ENCODE assay signal across 8 cellular contexts in genomic region chr19:40807147-40808020, GRCh38. TPM values are rescaled to one million over a fixed set of nuclear protein-coding genes. Genes with fewer than 3 reads are reported as not detected.
DNase-seq lines count a peak whose midpoint lies in the region; ATAC-seq and TF ChIP-seq lines count a peak whose summit lies in the region.

No MANE protein-coding gene starts in this region.

- H3K9me3 Mint-ChIP-seq in stimulated activated naive CD8-positive, alpha-beta T cell treated with anti-CD3 and anti-CD28 coated beads, Interleukin-15, Interleukin-2, amounts not matched to agents 100 ng/mL and 50 ng/mL, for 24 hours, result no peaks in the 10 kb centered on the region
- H3K9me3 Mint-ChIP-seq in activated naive CD4-positive, alpha-beta T cell treated with anti-CD3 and anti-CD28 coated beads, Interleukin-2, amount 50 U/mL, for 72 hours, result no peaks in the 10 kb centered on the region

- H3K4me1 ChIP-seq in vagina, result peaks cover 92% of the 10 kb centered on the region

- H3K36me3 Mint-ChIP-seq in stimulated activated naive CD8-positive, alpha-beta T cell treated with anti-CD3 and anti-CD28 coated beads, Interleukin-15, Interleukin-2, amounts not matched to agents 100 ng/mL and 50 ng/mL, for 24 hours (ENCODE audit: low read depth), result peaks cover 31% of the 10 kb centered on the region
- H3K36me3 Mint-ChIP-seq in activated naive CD4-positive, alpha-beta T cell treated with anti-CD3 and anti-CD28 coated beads, Interleukin-2, amount 50 U/mL, for 72 hours, result peaks cover 0 to 14% of the 10 kb centered on the region in 2 donors

- peak overlapping the region; percentile 64 for H3K27ac ChIP-seq in vagina

- no peaks in the 10 kb centered on the region for H3K27me3 ChIP-seq in vagina

- intact Hi-C loops in vagina (cut with DNase I), result loop anchor here (10.0 kb wide), 1 partner anchor 53 kb away; the partner anchor contains the start of genes ACTMAP and SNRPA

- peaks cover 0 to 17% of the 10 kb centered on the region in 2 donors for H3K36me3 ChIP-seq in vagina

- H3K27me3 Mint-ChIP-seq in stimulated activated naive CD8-positive, alpha-beta T cell treated with anti-CD3 and anti-CD28 coated beads, Interleukin-15, Interleukin-2, amounts not matched to agents 100 ng/mL and 50 ng/mL, for 24 hours, result no peaks in the 10 kb centered on the region

- no peaks in the 10 kb centered on the region for H3K9me3 ChIP-seq in vagina

- H3K4me3 ChIP-seq in vagina, result no peak overlapping the region

- TF ChIP-seq POLR2A in vagina (IDR thresholded peaks at IDR 0.05), result no peak

- ATAC-seq in stimulated activated naive CD8-positive, alpha-beta T cell treated with anti-CD3 and anti-CD28 coated beads, Interleukin-15, Interleukin-2, amounts not matched to agents 100 U/mL and 50 U/mL, for 24 hours, result no peak
- no peak for ATAC-seq in activated naive CD4-positive, alpha-beta T cell treated with anti-CD3 and anti-CD28 coated beads, Interleukin-2, amount 50 U/mL, for 72 hours
- no peak for ATAC-seq in GM19452 (IDR thresholded peaks at IDR 0.05; ENCODE audit: unreplicated experiment)

- no peak for DNase-seq in stimulated activated naive CD8-positive, alpha-beta T cell treated with anti-CD3 and anti-CD28 coated beads, Interleukin-15, Interleukin-2, amounts not matched to agents 100 U/mL and 50 U/mL, for 24 hours
- no peak for DNase-seq in activated naive CD4-positive, alpha-beta T cell treated with anti-CD3 and anti-CD28 coated beads, Interleukin-2, amount 50 U/mL, for 72 hours (ENCODE audit: low spot score in 2 of 2)
- DNase-seq in kidney tubule cell (ENCODE audit: low spot score) (peak; percentile 72), vagina (ENCODE audit: extremely low spot score in 2 of 2) (no peak), MV-4-11 (lab: John Stamatoyannopoulos, UW) (no peak)
- no peak for DNase-seq in stimulated activated CD4-positive, alpha-beta T cell treated with anti-CD3 and anti-CD28 coated beads, Interleukin-1b, Interleukin-23, amount 100 ng/mL, for 48 hours

- TF ChIP-seq CTCF in vagina (IDR thresholded peaks at IDR 0.05), result peak in 1 of 3 experiments; percentile 4

- peak overlapping the region; percentile 97 for H3K27ac Mint-ChIP-seq in stimulated activated naive CD8-positive, alpha-beta T cell treated with anti-CD3 and anti-CD28 coated beads, Interleukin-15, Interleukin-2, amounts not matched to agents 100 ng/mL and 50 ng/mL, for 24 hours
- H3K27ac Mint-ChIP-seq in activated naive CD4-positive, alpha-beta T cell treated with anti-CD3 and anti-CD28 coated beads, Interleukin-2, amount 50 U/mL, for 72 hours, result peak overlapping the region; percentile 52 to 85

- H3K4me1 Mint-ChIP-seq in stimulated activated naive CD8-positive, alpha-beta T cell treated with anti-CD3 and anti-CD28 coated beads, Interleukin-15, Interleukin-2, amounts not matched to agents 100 ng/mL and 50 ng/mL, for 24 hours (ENCODE audit: low read depth), result peaks cover 85% of the 10 kb centered on the region

- peak overlapping the region; percentile 73 for H3K4me3 Mint-ChIP-seq in stimulated activated naive CD8-positive, alpha-beta T cell treated with anti-CD3 and anti-CD28 coated beads, Interleukin-15, Interleukin-2, amounts not matched to agents 100 ng/mL and 50 ng/mL, for 24 hours

RNA-seq across cellular contexts. Expression of gene EGLN2, which starts 8.4 kb away (rescaled TPM):
- 10 to 100 TPM; 88.3 to 96.7 TPM for total RNA-seq in activated naive CD4-positive, alpha-beta T cell treated with anti-CD3 and anti-CD28 coated beads, Interleukin-2, amount 50 U/mL, for 72 hours
- total RNA-seq in vagina, result 76.9 TPM

RNA-seq across cellular contexts. Expression of gene RAB4B, which starts 29.3 kb away (rescaled TPM):
- 10 to 100 TPM; 42.8 to 60.6 TPM for total RNA-seq in activated naive CD4-positive, alpha-beta T cell treated with anti-CD3 and anti-CD28 coated beads, Interleukin-2, amount 50 U/mL, for 72 hours
- total RNA-seq in vagina, result 22.3 TPM

RNA-seq across cellular contexts. Expression of gene MIA, which starts 32.1 kb away (rescaled TPM):
- total RNA-seq in activated naive CD4-positive, alpha-beta T cell treated with anti-CD3 and anti-CD28 coated beads, Interleukin-2, amount 50 U/mL, for 72 hours, result not detected
- total RNA-seq in vagina, result 11.0 TPM

RNA-seq across cellular contexts. Expression of gene CYP2A6, which starts 42.9 kb away (rescaled TPM):
- total RNA-seq in activated naive CD4-positive, alpha-beta T cell treated with anti-CD3 and anti-CD28 coated beads, Interleukin-2, amount 50 U/mL, for 72 hours, result under 1 TPM in 1 of 2 donors, not detected in 1; 0.23 TPM
- 2.0 TPM for total RNA-seq in vagina

RNA-seq across cellular contexts. Expression of gene SNRPA, which starts 56.4 kb away (rescaled TPM):
- total RNA-seq in activated naive CD4-positive, alpha-beta T cell treated with anti-CD3 and anti-CD28 coated beads, Interleukin-2, amount 50 U/mL, for 72 hours, result 100 to 1,000 TPM; 197 to 227 TPM
- 72.7 TPM for total RNA-seq in vagina

Comparison
In these comparisons a context has a peak if more than half of its experiments do, and no peak if none do; other contexts are left out.
1. RNA of gene MIA, which starts 32.1 kb away (total RNA-seq): 11.0 TPM in vagina (single experiment); not detected in activated naive CD4-positive, alpha-beta T cell treated with anti-CD3 and anti-CD28 coated beads, Interleukin-2, amount 50 U/mL, for 72 hours; every median in the first group is over 10 times any median in the second.